ENCODE assay signal across 21 cellular contexts in genomic region chr7:16498122-16498521, GRCh38. TPM values are rescaled to one million over a fixed set of nuclear protein-coding genes. Genes with fewer than 3 reads are reported as not detected.
DNase-seq lines count a peak whose midpoint lies in the region; ATAC-seq, FAIRE-seq and TF ChIP-seq lines count a peak whose summit lies in the region.
"Had no signal": no experiment of that assay in that cellular context is flagged by ENCODE, and none has a peak within 500 bp of the region (broad histone marks: within the 10 kb centered on the region; RNA-seq: fewer than 3 reads in every experiment).

No MANE protein-coding gene starts in this region.

- peaks cover 6% of the 10 kb centered on the region for H3K27me3 Mint-ChIP-seq in activated CD4-positive, alpha-beta T cell treated with anti-CD3 and anti-CD28 coated beads for 36 hours

- intact Hi-C loops in activated CD4-positive, alpha-beta T cell treated with anti-CD3 and anti-CD28 coated beads for 36 hours (cut with DNase I, micrococcal nuclease): no loop called here

- no peak overlapping the region for H3K9ac ChIP-seq in neuronal stem cell (ENCODE audit: low read depth, low read length, poor library complexity)
- H3K9ac ChIP-seq: BLaER1 had no signal

- no peak for ATAC-seq in activated CD4-positive, alpha-beta T cell treated with anti-CD3 and anti-CD28 coated beads for 36 hours
- no peak for ATAC-seq in HG02798 (IDR thresholded peaks at IDR 0.05; ENCODE audit: poor library complexity, unreplicated experiment)
- ATAC-seq: A549, GM12878, HepG2 had no signal

- TF ChIP-seq CTCF in bronchial epithelial cell (IDR thresholded peaks at IDR 0.05; ENCODE audit: insufficient read depth, low read length, severe bottlenecking): no peak

- no peak overlapping the region for H2BK12ac ChIP-seq in neuronal stem cell (ENCODE audit: low read length)

- no peaks in the 10 kb centered on the region for H3K4me1 Mint-ChIP-seq in activated CD4-positive, alpha-beta T cell treated with anti-CD3 and anti-CD28 coated beads for 36 hours
- H3K4me1 Mint-ChIP-seq: CD14-positive monocyte; CD4-positive, alpha-beta memory T cell had no signal

- peak overlapping the region; percentile 25 for H3K27ac Mint-ChIP-seq in activated CD4-positive, alpha-beta T cell treated with anti-CD3 and anti-CD28 coated beads for 36 hours
- H3K27ac Mint-ChIP-seq: CD14-positive monocyte; CD4-positive, alpha-beta memory T cell had no signal

- no peak overlapping the region for H3K23ac ChIP-seq in neuronal stem cell (ENCODE audit: low read depth, low read length, poor library complexity)

- peaks cover 4 to 9% of the 10 kb centered on the region in 2 donors for H3K9me3 ChIP-seq in neuronal stem cell (replicated peaks in 1 of 2; ENCODE audit: control insufficient read depth in 2 of 2, insufficient read depth in 1 of 2, low read depth in 1 of 2, low read length in 2 of 2)
- H3K9me3 ChIP-seq: A549, BLaER1 had no signal

- H3K36me3 ChIP-seq in bronchial epithelial cell (ENCODE audit: control insufficient read depth, insufficient read depth, low read length) (no peaks in the 10 kb centered on the region), neuronal stem cell (replicated peaks in 1 of 2; ENCODE audit: control insufficient read depth in 2 of 2, insufficient read depth in 2 of 2, low read length in 2 of 2) (no peaks in the 10 kb centered on the region)
- H3K36me3 ChIP-seq: BLaER1 had no signal

- H2BK5ac ChIP-seq in neuronal stem cell (ENCODE audit: low read length): no peak overlapping the region

- H3K4me2 ChIP-seq in neuronal stem cell (ENCODE audit: insufficient read depth, low read length, poor library complexity, severe bottlenecking): no peak overlapping the region
- H3K4me2 ChIP-seq: A549, BLaER1 had no signal

- no peak overlapping the region for H4K8ac ChIP-seq in neuronal stem cell (ENCODE audit: low read depth, low read length)

- no peak overlapping the region for H3K14ac ChIP-seq in neuronal stem cell (ENCODE audit: low read length)

- no peaks in the 10 kb centered on the region for H3K36me3 Mint-ChIP-seq in activated CD4-positive, alpha-beta T cell treated with anti-CD3 and anti-CD28 coated beads for 36 hours (ENCODE audit: low read depth)
- H3K36me3 Mint-ChIP-seq: CD14-positive monocyte; CD4-positive, alpha-beta memory T cell had no signal

- DNase-seq in activated CD4-positive, alpha-beta T cell treated with anti-CD3 and anti-CD28 coated beads for 36 hours: no peak
- DNase-seq in activated CD4-positive, alpha-beta T cell treated with anti-CD3 and anti-CD28 coated beads for 48 hours: no peak
- DNase-seq in bronchial epithelial cell (ENCODE audit: low read depth) (no peak), neuronal stem cell (ENCODE audit: low spot score) (no peak), ACHN (no peak), NCI-H2029 treated with DMSO at 0.1 percent for 48 hours (lab: John Stamatoyannopoulos, UW) (no peak)
- DNase-seq: CD4-positive, alpha-beta memory T cell; DMS153; DND-41; EL; GOT3; H7 had no signal

- H2AK5ac ChIP-seq in neuronal stem cell (ENCODE audit: low read depth, low read length): no peak overlapping the region

- H3K18ac ChIP-seq in neuronal stem cell (ENCODE audit: low read length): no peak overlapping the region

- H3K27me3 ChIP-seq in bronchial epithelial cell (ENCODE audit: control insufficient read depth, insufficient read depth, low read length) (no peaks in the 10 kb centered on the region), neuronal stem cell (ENCODE audit: control insufficient read depth in 3 of 3, insufficient read depth in 3 of 3, low read depth in 1 of 3, low read length in 3 of 3) (no peaks in the 10 kb centered on the region)
- H3K27me3 ChIP-seq: BLaER1 had no signal

- H3K4me3 ChIP-seq in bronchial epithelial cell (ENCODE audit: low read depth, low read length) (no peak overlapping the region), neuronal stem cell (ENCODE audit: low read length in 2 of 2) (no peak overlapping the region)
- H3K4me3 ChIP-seq: A549, BLaER1, GM12878 had no signal

- no CpG with 5 or more reads among the region's 2 CpGs for WGBS in neuronal stem cell (ENCODE audit: extremely low coverage in 2 of 2, insufficient read length in 2 of 2, insufficient replicate concordance in 1 of 2), 2 donors

- H2BK15ac ChIP-seq in neuronal stem cell (ENCODE audit: low read length): no peak overlapping the region

- no peak overlapping the region for H3K4ac ChIP-seq in neuronal stem cell (ENCODE audit: low read length)

- POLR2A ChIA-PET in activated CD4-positive, alpha-beta T cell treated with anti-CD3 and anti-CD28 coated beads for 36 hours (lab: Charles Lee): no interaction called here

- peaks cover 2 to 23% of the 10 kb centered on the region in 2 donors for H3K4me1 ChIP-seq in neuronal stem cell (ENCODE audit: control insufficient read depth in 2 of 2, insufficient read depth in 1 of 2, low read depth in 1 of 2, low read length in 2 of 2)
- H3K4me1 ChIP-seq: BLaER1 had no signal

- H3K79me1 ChIP-seq in neuronal stem cell (ENCODE audit: low read depth, low read length): no peaks in the 10 kb centered on the region

- H3K4me3 Mint-ChIP-seq in activated CD4-positive, alpha-beta T cell treated with anti-CD3 and anti-CD28 coated beads for 36 hours: no peak overlapping the region
- H3K4me3 Mint-ChIP-seq: CD14-positive monocyte; CD4-positive, alpha-beta memory T cell had no signal

- FAIRE-seq in bronchial epithelial cell (lab: Jason Lieb, UNC): peak; percentile 28
- FAIRE-seq: A549, GM12878, HepG2 had no signal

- H3K27ac ChIP-seq in neuronal stem cell (replicated peaks; ENCODE audit: low read length): no peak overlapping the region
- H3K27ac ChIP-seq: 22Rv1, A549, BLaER1 had no signal

- CTCF ChIA-PET in activated CD4-positive, alpha-beta T cell treated with anti-CD3 and anti-CD28 coated beads for 36 hours (lab: Charles Lee): interaction anchor here (0.6 kb wide), 1 partner anchor 80 kb away, joined by 3 read pairs; no protein-coding TSS in a partner anchor

- peak overlapping the region; percentile 54 for H2AFZ ChIP-seq in neuronal stem cell (ENCODE audit: low read length)

- no peaks in the 10 kb centered on the region for H3K9me3 Mint-ChIP-seq in activated CD4-positive, alpha-beta T cell treated with anti-CD3 and anti-CD28 coated beads for 36 hours (ENCODE audit: low read depth)
- H3K9me3 Mint-ChIP-seq: CD4-positive, alpha-beta memory T cell had no signal

- no peak overlapping the region for H2BK120ac ChIP-seq in neuronal stem cell (ENCODE audit: low read depth, low read length)

- in situ Hi-C loops in ACHN (cut with HindIII; ENCODE audit: low pct_ligation_motif_present, low pct_unique_long_range_greater_than_20kb, low sequenced_read_pairs): no loop called here

- no peak overlapping the region for H4K91ac ChIP-seq in neuronal stem cell (ENCODE audit: low read depth, low read length, poor library complexity)

RNA-seq across cellular contexts. Expression of gene LRRC72, which starts 28.5 kb away (rescaled TPM):
- total RNA-seq in activated CD4-positive, alpha-beta T cell treated with anti-CD3 and anti-CD28 coated beads for 36 hours: not detected
- total RNA-seq in bronchial epithelial cell: not detected in 2 replicates
- not detected for polyA plus RNA-seq in neuronal stem cell (2013, experiment 1 of 2)
- polyA plus RNA-seq in neuronal stem cell (2013, experiment 2 of 2): not detected
- total RNA-seq: CD4-positive, alpha-beta memory T cell; G401; GM12878; H7; HepG2 had no signal
- polyA plus RNA-seq: A549; AG04450; CD14-positive monocyte; CD4-positive, alpha-beta memory T cell; GM12878; HepG2 had no signal

RNA-seq across cellular contexts. Expression of gene SOSTDC1, which starts 32.6 kb away (rescaled TPM):
- total RNA-seq in activated CD4-positive, alpha-beta T cell treated with anti-CD3 and anti-CD28 coated beads for 36 hours: not detected
- total RNA-seq in bronchial epithelial cell: not detected in 2 replicates
- polyA plus RNA-seq in neuronal stem cell (2013, experiment 1 of 2): 4.3 TPM
- 4.0 TPM for polyA plus RNA-seq in neuronal stem cell (2013, experiment 2 of 2)
- total RNA-seq: CD4-positive, alpha-beta memory T cell; G401; GM12878; H7; HepG2 had no signal
- polyA plus RNA-seq: A549; CD14-positive monocyte; CD4-positive, alpha-beta memory T cell; GM12878; HepG2 had no signal
